In the genomic region with DNA sequence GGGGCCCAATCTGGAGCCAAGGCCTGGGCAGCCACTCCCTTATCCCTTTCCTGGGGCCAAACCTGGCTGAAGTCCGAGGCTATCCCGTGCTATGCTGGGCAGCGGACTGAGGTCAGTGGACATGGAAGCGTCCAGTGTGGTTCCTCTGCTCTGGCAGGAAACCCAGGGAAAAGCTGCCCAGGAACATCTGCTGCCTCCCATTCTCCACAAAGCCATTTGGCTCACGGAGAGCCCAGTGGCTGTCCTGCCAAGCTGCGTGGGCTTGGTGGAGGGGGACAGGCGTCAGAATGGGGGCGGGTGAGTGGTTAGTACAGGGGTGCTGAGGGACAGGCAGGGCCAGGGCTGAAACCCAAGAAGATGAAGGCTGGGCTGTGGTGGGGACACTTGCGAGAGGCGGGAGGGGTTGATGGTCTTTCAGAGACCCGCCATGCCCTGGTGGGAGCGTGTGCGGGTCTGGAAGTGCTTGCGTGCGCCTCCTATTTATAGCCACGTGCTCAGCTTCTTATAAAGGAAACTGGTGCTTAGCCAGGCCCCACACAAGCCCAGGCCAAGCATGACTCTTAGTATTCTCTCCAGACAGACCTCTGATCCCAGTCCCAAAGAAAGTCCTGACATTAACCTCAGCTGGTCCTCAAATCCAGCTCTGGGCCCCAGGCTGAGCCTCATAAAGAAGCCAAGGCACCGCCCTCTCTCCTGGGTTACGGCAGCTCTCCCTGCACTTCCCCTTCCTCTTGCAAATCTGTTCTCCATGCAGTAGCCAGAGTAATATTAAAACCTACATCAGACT, we compare ENCODE assay signal across 15 cellular contexts. TPM values are rescaled to one million over a fixed set of nuclear protein-coding genes. Genes with fewer than 3 reads are reported as not detected.
DNase-seq lines count a peak whose midpoint lies in the region; ATAC-seq, FAIRE-seq and TF ChIP-seq lines count a peak whose summit lies in the region.
"Had no signal": no experiment of that assay in that cellular context is flagged by ENCODE, and none has a peak within 500 bp of the region (broad histone marks: within the 10 kb centered on the region; RNA-seq: fewer than 3 reads in every experiment).

No MANE protein-coding gene starts in this region.

- H3K36me3 ChIP-seq in liver (ENCODE audit: control insufficient read depth in 4 of 4, insufficient read depth in 3 of 4, low read depth in 1 of 4, low read length in 3 of 4), result no peaks in the 10 kb centered on the region
- H3K36me3 ChIP-seq in HepG2 (replicated peaks in 1 of 2; ENCODE audit: control insufficient read depth in 1 of 2, insufficient read depth in 2 of 2, low read length in 2 of 2), result no peaks in the 10 kb centered on the region
- no peaks in the 10 kb centered on the region for H3K36me3 ChIP-seq in endodermal cell (ENCODE audit: control insufficient read depth, insufficient read depth, low read length)
- H3K36me3 ChIP-seq in CD8-positive, alpha-beta memory T cell (ENCODE audit: insufficient read depth, low read length), result no peaks in the 10 kb centered on the region

- no peaks in the 10 kb centered on the region for H3K9me3 Mint-ChIP-seq in WTC11
- no peaks in the 10 kb centered on the region for H3K9me3 Mint-ChIP-seq in endodermal cell
- no peaks in the 10 kb centered on the region for H3K9me3 Mint-ChIP-seq in CD8-positive, alpha-beta memory T cell
- H3K9me3 Mint-ChIP-seq: activated CD4-positive, alpha-beta T cell treated with anti-CD3 and anti-CD28 coated beads, Interleukin-2, amount 10 ng/mL, durations not matched to agents 24 days and 14 days had no signal

- peaks cover 9% of the 10 kb centered on the region for H3K4me1 Mint-ChIP-seq in WTC11
- H3K4me1 Mint-ChIP-seq in endodermal cell, result no peaks in the 10 kb centered on the region
- H3K4me1 Mint-ChIP-seq in CD8-positive, alpha-beta memory T cell, result no peaks in the 10 kb centered on the region
- H3K4me1 Mint-ChIP-seq: activated CD4-positive, alpha-beta T cell treated with anti-CD3 and anti-CD28 coated beads, Interleukin-2, amount 10 ng/mL, durations not matched to agents 24 days and 14 days had no signal

- BruUV-seq in HepG2 (replicated peaks; lab: Mats Ljungman, UMichigan), result no TSS peak

- no peak overlapping the region for H3K9ac ChIP-seq in liver (ENCODE audit: low read depth in 1 of 2, low read length in 2 of 2)
- no peak overlapping the region for H3K9ac ChIP-seq in HepG2 (ENCODE audit: insufficient read depth, low read depth, low read length)
- no peak overlapping the region for H3K9ac ChIP-seq in endodermal cell (ENCODE audit: extremely low read depth, low read length, poor library complexity, severe bottlenecking)

- TF ChIP-seq EP300 in HepG2 (IDR thresholded peaks at IDR 0.05; ENCODE audit: low read depth in 2 of 2, low read length in 2 of 2) (no peak), HepG2 (CRISPR knock-in tag; IDR thresholded peaks at IDR 0.05; ENCODE audit: borderline replicate concordance) (no peak)

- no peak for TF ChIP-seq POLR2A in HepG2 (IDR thresholded peaks at IDR 0.05; ENCODE audit: insufficient read depth in 1 of 2, low read depth in 2 of 2, low read length in 2 of 2)

- CTCF ChIA-PET in HepG2 (lab: Yijun Ruan, JAX; ENCODE audit: low intra/inter-chr PET ratio, low total read pairs), result no interaction called here
- CTCF ChIA-PET in WTC11 (lab: Charles Lee), result interaction anchor here (1.5 to 1.8 kb wide), 2 partner anchors 18 to 38 kb away, joined by 4 to 6 read pairs; no protein-coding TSS in a partner anchor
- CTCF ChIA-PET in CD8-positive, alpha-beta memory T cell (lab: Charles Lee), result interaction anchor here (0.6 to 1.0 kb wide), 2 partner anchors 9 to 12 kb away, joined by 3 read pairs; no protein-coding TSS in a partner anchor

- H2AFZ ChIP-seq in HepG2 (ENCODE audit: low read length), result no peak overlapping the region

- in situ Hi-C loops in HepG2 (cut with HindIII; ENCODE audit: extremely low pct_ligation_motif_present, low pct_unique_long_range_greater_than_20kb), result no loop called here

- H3K79me2 ChIP-seq in HepG2 (ENCODE audit: insufficient read depth, low read length), result no peaks in the 10 kb centered on the region

- H3K4me1 ChIP-seq in liver (ENCODE audit: control insufficient read depth in 4 of 4, insufficient read depth in 4 of 4, low read length in 3 of 4), result peaks cover 3 to 13% (median 6%) of the 10 kb centered on the region in 4 donors
- peaks cover 22% of the 10 kb centered on the region for H3K4me1 ChIP-seq in HepG2 (ENCODE audit: insufficient read depth, low read length)
- no peaks in the 10 kb centered on the region for H3K4me1 ChIP-seq in endodermal cell (ENCODE audit: control insufficient read depth, insufficient read depth, low read length)
- H3K4me1 ChIP-seq in CD8-positive, alpha-beta memory T cell (ENCODE audit: insufficient read depth, low read length), result no peaks in the 10 kb centered on the region
- H3K4me1 ChIP-seq: A549 had no signal

- H3K27ac ChIP-seq in liver (ENCODE audit: low read depth in 1 of 2, low read length in 2 of 2) (peak overlapping the region; percentile 59), HepG2 (ENCODE audit: extremely low read length, insufficient read depth, low read length) (no peak overlapping the region), endodermal cell (ENCODE audit: low read depth, low read length) (no peak overlapping the region)
- no peak overlapping the region for H3K27ac ChIP-seq in CD8-positive, alpha-beta memory T cell (ENCODE audit: low read depth, low read length)
- H3K27ac ChIP-seq: A549 had no signal

- no peaks in the 10 kb centered on the region for H4K20me1 ChIP-seq in HepG2 (ENCODE audit: insufficient read depth, low read length)

- ATAC-seq in HepG2, result no peak
- ATAC-seq in Right ventricle myocardium inferior, result peak; percentile 85
- peak; percentile 27 for ATAC-seq in omental fat pad (ENCODE audit: low FRiP score)
- ATAC-seq in WTC11, result no peak
- ATAC-seq: A549 had no signal

- TF ChIP-seq CTCF in liver (IDR thresholded peaks at IDR 0.05; ENCODE audit: low read depth, low read length, missing input control) (no peak), HepG2 (CRISPR knock-in tag; IDR thresholded peaks at IDR 0.05) (no peak), omental fat pad (IDR thresholded peaks at IDR 0.05) (no peak), WTC11 (IDR thresholded peaks at IDR 0.05) (no peak), endodermal cell (conservative IDR thresholded peaks at IDR 0.05) (no peak)

- WGBS in liver, result 73% methylated on average over 18 of the region's 18 CpGs
- 79% methylated on average over 14 of the region's 18 CpGs for WGBS in HepG2 (ENCODE audit: low lambda C conversion rate)
- 92 to 95% methylated on average over 6 to 18 of the region's 18 CpGs for WGBS in endodermal cell (ENCODE audit: insufficient coverage in 1 of 2, insufficient read length in 1 of 2), 2 experiments

- H3K27me3 ChIP-seq in liver (ENCODE audit: control insufficient read depth in 4 of 4, insufficient read depth in 4 of 4, low read length in 3 of 4) (no peaks in the 10 kb centered on the region), HepG2 (ENCODE audit: control insufficient read depth in 1 of 2, insufficient read depth in 2 of 2, low read length in 2 of 2) (peaks cover 4 to 13% of the 10 kb centered on the region in 2 experiments; a peak in 4 of 5 replicates), endodermal cell (ENCODE audit: control insufficient read depth, insufficient read depth, low read length, poor library complexity, severe bottlenecking) (peaks cover 14% of the 10 kb centered on the region)
- no peaks in the 10 kb centered on the region for H3K27me3 ChIP-seq in CD8-positive, alpha-beta memory T cell (ENCODE audit: insufficient read depth, low read length, poor library complexity, severe bottlenecking)

- H3K9me3 ChIP-seq in liver (ENCODE audit: control insufficient read depth in 4 of 4, low read length in 3 of 4) (no peaks in the 10 kb centered on the region), HepG2 (ENCODE audit: low read length) (no peaks in the 10 kb centered on the region), endodermal cell (ENCODE audit: control insufficient read depth, low read length) (no peaks in the 10 kb centered on the region)
- H3K9me3 ChIP-seq in CD8-positive, alpha-beta memory T cell (ENCODE audit: low read length), result no peaks in the 10 kb centered on the region
- H3K9me3 ChIP-seq: A549 had no signal

- FAIRE-seq in HepG2 (lab: Jason Lieb, UNC), result no peak
- FAIRE-seq: A549, GM12892, H1 had no signal

- no peak for DNase-seq in HepG2 (ENCODE audit: low spot score)
- peak; percentile 88 for DNase-seq in Right ventricle myocardium inferior (ENCODE audit: missing footprints)
- DNase-seq in omental fat pad (ENCODE audit: low spot score), result no peak
- DNase-seq in WTC11 (ENCODE audit: low spot score), result no peak
- DNase-seq in activated effector memory CD4-positive, alpha-beta T cell treated with Interleukin-2 at 50 U/mL for 16 hours, result no peak
- DNase-seq in endodermal cell, result no peak
- no peak for DNase-seq in CD8-positive, alpha-beta memory T cell
- DNase-seq: activated CD4-positive, alpha-beta T cell treated with anti-CD3 and anti-CD28 coated beads, Interleukin-2, amount 10 ng/mL, durations not matched to agents 24 days and 14 days; mesendoderm had no signal

- H3K27me3 Mint-ChIP-seq in WTC11 (ENCODE audit: low read depth) (peaks cover 13% of the 10 kb centered on the region), endodermal cell (ENCODE audit: insufficient read depth) (peaks cover 50% of the 10 kb centered on the region)
- peaks cover 9 to 22% of the 10 kb centered on the region in 2 donors for H3K27me3 Mint-ChIP-seq in CD8-positive, alpha-beta memory T cell

- H3K36me3 Mint-ChIP-seq in WTC11 (no peaks in the 10 kb centered on the region), endodermal cell (ENCODE audit: low read depth) (no peaks in the 10 kb centered on the region)
- H3K36me3 Mint-ChIP-seq in CD8-positive, alpha-beta memory T cell, result no peaks in the 10 kb centered on the region

- intact Hi-C loops in HepG2 (cut with micrococcal nuclease; ENCODE audit: unreplicated experiment) (no loop called here), Right ventricle myocardium inferior (cut with DNase I) (loop anchor here (2.0 kb wide), 1 partner anchor 20 kb away; no protein-coding TSS in a partner anchor)

- no peak overlapping the region for H3K27ac Mint-ChIP-seq in WTC11
- no peak overlapping the region for H3K27ac Mint-ChIP-seq in endodermal cell
- peak overlapping the region in 1 of 8 donors; percentile 61 for H3K27ac Mint-ChIP-seq in CD8-positive, alpha-beta memory T cell
- H3K27ac Mint-ChIP-seq: activated CD4-positive, alpha-beta T cell treated with anti-CD3 and anti-CD28 coated beads, Interleukin-2, amount 10 ng/mL, durations not matched to agents 24 days and 14 days had no signal

- POLR2A ChIA-PET in HepG2 (lab: Yijun Ruan, JAX) (no interaction called here), WTC11 (lab: Charles Lee) (no interaction called here)
- POLR2A ChIA-PET in CD8-positive, alpha-beta memory T cell (lab: Charles Lee), result no interaction called here

- TF ChIP-seq RAD21 in liver (IDR thresholded peaks at IDR 0.05), result no peak
- TF ChIP-seq RAD21 in HepG2 (CRISPR knock-in tag; IDR thresholded peaks at IDR 0.05), result no peak

- H3K4me3 Mint-ChIP-seq in WTC11 (no peak overlapping the region), endodermal cell (no peak overlapping the region)
- H3K4me3 Mint-ChIP-seq in CD8-positive, alpha-beta memory T cell, result no peak overlapping the region
- H3K4me3 Mint-ChIP-seq: activated CD4-positive, alpha-beta T cell treated with anti-CD3 and anti-CD28 coated beads, Interleukin-2, amount 10 ng/mL, durations not matched to agents 24 days and 14 days had no signal

- H3K4me2 ChIP-seq in HepG2 (ENCODE audit: low read depth, low read length), result no peak overlapping the region
- H3K4me2 ChIP-seq: A549 had no signal

- H3K4me3 ChIP-seq in liver (ENCODE audit: low read depth in 1 of 3, low read length in 3 of 3) (no peak overlapping the region), HepG2 (replicated peaks in 1 of 3; ENCODE audit: insufficient read depth in 1 of 3, low read depth in 2 of 3, low read length in 3 of 3) (no peak overlapping the region), endodermal cell (ENCODE audit: low read length) (no peak overlapping the region)
- no peak overlapping the region for H3K4me3 ChIP-seq in CD8-positive, alpha-beta memory T cell (ENCODE audit: low read length)
- H3K4me3 ChIP-seq: A549 had no signal

RNA-seq across cellular contexts. Expression of a gene that starts 9.4 kb away (rescaled TPM):
- total RNA-seq in liver (not detected), HepG2 (2016; rRNA removed; fragmentation: Illumina TruSeq; extraction: Trizol) (not detected in 2 replicates), Right ventricle myocardium inferior (not detected), omental fat pad (not detected), WTC11 (2021) (0.04 TPM in 1 of 3 replicates, not detected in the others), endodermal cell (not detected)
- polyA plus RNA-seq in liver (not detected), HepG2 (2011; rRNA removed) (not detected in 2 replicates)
- total RNA-seq in HepG2 (2016; cell fraction: cytosol; rRNA removed; fragmentation: Illumina TruSeq; extraction: Trizol; ENCODE audit: low read depth), result not detected in 2 replicates
- not detected in 2 replicates for total RNA-seq in HepG2 (2016; cell fraction: insoluble cytoplasmic fraction; rRNA removed; fragmentation: Illumina TruSeq; extraction: Trizol)
- total RNA-seq in HepG2 (2016; cell fraction: membrane; rRNA removed; fragmentation: Illumina TruSeq; extraction: Trizol), result not detected in 2 replicates
- total RNA-seq in HepG2 (2016; cell fraction: nucleus; rRNA removed; fragmentation: Illumina TruSeq; extraction: Trizol), result not detected in 2 replicates
- polyA plus RNA-seq in HepG2 (2011; cell fraction: cytosol; rRNA removed), result not detected in 2 replicates
- not detected in 2 replicates for polyA plus RNA-seq in HepG2 (2011; cell fraction: nucleus; rRNA removed)
- polyA plus RNA-seq in HepG2 (2012), result not detected in 2 replicates
- not detected in 2 replicates for polyA plus RNA-seq in HepG2 (2016; cell fraction: cytosol; fragmentation: Illumina TruSeq; extraction: Trizol; ENCODE audit: low read depth)
- polyA plus RNA-seq in HepG2 (2016; cell fraction: insoluble cytoplasmic fraction; fragmentation: Illumina TruSeq; extraction: Trizol; ENCODE audit: low read depth), result not detected in 2 replicates
- not detected in 2 replicates for polyA plus RNA-seq in HepG2 (2016; cell fraction: membrane; fragmentation: Illumina TruSeq; extraction: Trizol; ENCODE audit: low read depth)
- polyA plus RNA-seq in HepG2 (2016; cell fraction: nucleus; fragmentation: Illumina TruSeq; extraction: Trizol; ENCODE audit: insufficient read depth, low read depth), result not detected in 2 replicates
- 0.72 TPM in 1 of 2 replicates, not detected in the other for polyA minus RNA-seq in HepG2 (2011; rRNA and poly(A)+ RNA removed; ENCODE audit: low replicate concordance)
- not detected in 2 replicates for polyA minus RNA-seq in HepG2 (2011; cell fraction: cytosol; rRNA and poly(A)+ RNA removed)
- not detected in 2 replicates for polyA minus RNA-seq in HepG2 (2011; cell fraction: nucleus; rRNA and poly(A)+ RNA removed)
- not detected for polyA plus RNA-seq in endodermal cell (2013, experiment 1 of 2)
- 0.08 TPM for polyA plus RNA-seq in endodermal cell (2013, experiment 2 of 2)
- not detected for total RNA-seq in CD8-positive, alpha-beta memory T cell
- not detected for polyA plus RNA-seq in CD8-positive, alpha-beta memory T cell
- total RNA-seq: activated CD4-positive, alpha-beta T cell treated with anti-CD3 and anti-CD28 coated beads, Interleukin-2, amount 10 ng/mL, durations not matched to agents 24 days and 14 days; HT1080; OCI-LY7 had no signal
- polyA plus RNA-seq: A549 had no signal

RNA-seq across cellular contexts. Expression of a gene that starts 13.9 kb away (rescaled TPM):
- total RNA-seq in liver (not detected), HepG2 (2016; rRNA removed; fragmentation: Illumina TruSeq; extraction: Trizol) (not detected in 2 replicates), Right ventricle myocardium inferior (not detected), omental fat pad (not detected), WTC11 (2021) (0.09 to 0.14 TPM (median 0.13 TPM) in 3 replicates), endodermal cell (not detected)
- polyA plus RNA-seq in liver (not detected), HepG2 (2011; rRNA removed) (0.05 TPM in 1 of 2 replicates, not detected in the other)
- total RNA-seq in HepG2 (2016; cell fraction: cytosol; rRNA removed; fragmentation: Illumina TruSeq; extraction: Trizol; ENCODE audit: low read depth), result not detected in 2 replicates
- total RNA-seq in HepG2 (2016; cell fraction: insoluble cytoplasmic fraction; rRNA removed; fragmentation: Illumina TruSeq; extraction: Trizol), result not detected in 2 replicates
- not detected in 2 replicates for total RNA-seq in HepG2 (2016; cell fraction: membrane; rRNA removed; fragmentation: Illumina TruSeq; extraction: Trizol)
- not detected in 2 replicates for total RNA-seq in HepG2 (2016; cell fraction: nucleus; rRNA removed; fragmentation: Illumina TruSeq; extraction: Trizol)
- not detected in 2 replicates for polyA plus RNA-seq in HepG2 (2011; cell fraction: cytosol; rRNA removed)
- not detected in 2 replicates for polyA plus RNA-seq in HepG2 (2011; cell fraction: nucleus; rRNA removed)
- polyA plus RNA-seq in HepG2 (2012), result not detected in 2 replicates
- polyA plus RNA-seq in HepG2 (2016; cell fraction: cytosol; fragmentation: Illumina TruSeq; extraction: Trizol; ENCODE audit: low read depth), result not detected in 2 replicates
- not detected in 2 replicates for polyA plus RNA-seq in HepG2 (2016; cell fraction: insoluble cytoplasmic fraction; fragmentation: Illumina TruSeq; extraction: Trizol; ENCODE audit: low read depth)
- not detected in 2 replicates for polyA plus RNA-seq in HepG2 (2016; cell fraction: membrane; fragmentation: Illumina TruSeq; extraction: Trizol; ENCODE audit: low read depth)
- polyA plus RNA-seq in HepG2 (2016; cell fraction: nucleus; fragmentation: Illumina TruSeq; extraction: Trizol; ENCODE audit: insufficient read depth, low read depth), result not detected in 2 replicates
- not detected in 2 replicates for polyA minus RNA-seq in HepG2 (2011; rRNA and poly(A)+ RNA removed; ENCODE audit: low replicate concordance)
- not detected in 2 replicates for polyA minus RNA-seq in HepG2 (2011; cell fraction: cytosol; rRNA and poly(A)+ RNA removed)
- not detected in 2 replicates for polyA minus RNA-seq in HepG2 (2011; cell fraction: nucleus; rRNA and poly(A)+ RNA removed)
- polyA plus RNA-seq in endodermal cell (2013, experiment 1 of 2), result 0.28 TPM
- 0.33 TPM for polyA plus RNA-seq in endodermal cell (2013, experiment 2 of 2)
- total RNA-seq in CD8-positive, alpha-beta memory T cell, result not detected
- polyA plus RNA-seq in CD8-positive, alpha-beta memory T cell, result not detected
- total RNA-seq: activated CD4-positive, alpha-beta T cell treated with anti-CD3 and anti-CD28 coated beads, Interleukin-2, amount 10 ng/mL, durations not matched to agents 24 days and 14 days; H1; HT1080; OCI-LY7 had no signal
- polyA plus RNA-seq: A549, H1 had no signal

RNA-seq across cellular contexts. Expression of a gene that starts 24.8 kb away (rescaled TPM):
- total RNA-seq in liver (10 to 100 TPM; 10.6 to 13.1 TPM), HepG2 (2016; rRNA removed; fragmentation: Illumina TruSeq; extraction: Trizol) (1.5 and 4.0 TPM in 2 replicates), Right ventricle myocardium inferior (57.2 TPM), omental fat pad (100 to 1,000 TPM; 126 to 366 (median 149) TPM), WTC11 (2021) (5.0 to 7.9 TPM (median 5.1 TPM) in 3 replicates), endodermal cell (1 to 10 TPM; 4.1 to 6.5 TPM)
- polyA plus RNA-seq in liver (1 to 10 TPM; 5.2 to 6.1 TPM), HepG2 (2011; rRNA removed) (15.3 and 21.0 TPM in 2 replicates)
- 1.3 and 1.5 TPM in 2 replicates for total RNA-seq in HepG2 (2016; cell fraction: cytosol; rRNA removed; fragmentation: Illumina TruSeq; extraction: Trizol; ENCODE audit: low read depth)
- 2.3 and 5.0 TPM in 2 replicates for total RNA-seq in HepG2 (2016; cell fraction: insoluble cytoplasmic fraction; rRNA removed; fragmentation: Illumina TruSeq; extraction: Trizol)
- 2.2 and 3.9 TPM in 2 replicates for total RNA-seq in HepG2 (2016; cell fraction: membrane; rRNA removed; fragmentation: Illumina TruSeq; extraction: Trizol)
- 3.0 and 4.6 TPM in 2 replicates for total RNA-seq in HepG2 (2016; cell fraction: nucleus; rRNA removed; fragmentation: Illumina TruSeq; extraction: Trizol)
- 8.7 and 14.4 TPM in 2 replicates for polyA plus RNA-seq in HepG2 (2011; cell fraction: cytosol; rRNA removed)
- 26.2 and 40.5 TPM in 2 replicates for polyA plus RNA-seq in HepG2 (2011; cell fraction: nucleus; rRNA removed)
- 6.3 and 14.3 TPM in 2 replicates for polyA plus RNA-seq in HepG2 (2012)
- polyA plus RNA-seq in HepG2 (2016; cell fraction: cytosol; fragmentation: Illumina TruSeq; extraction: Trizol; ENCODE audit: low read depth), result 0.71 and 1.4 TPM in 2 replicates
- 1.6 TPM in 2 replicates for polyA plus RNA-seq in HepG2 (2016; cell fraction: insoluble cytoplasmic fraction; fragmentation: Illumina TruSeq; extraction: Trizol; ENCODE audit: low read depth)
- polyA plus RNA-seq in HepG2 (2016; cell fraction: membrane; fragmentation: Illumina TruSeq; extraction: Trizol; ENCODE audit: low read depth), result 1.5 and 1.7 TPM in 2 replicates
- 3.9 TPM in 2 replicates for polyA plus RNA-seq in HepG2 (2016; cell fraction: nucleus; fragmentation: Illumina TruSeq; extraction: Trizol; ENCODE audit: insufficient read depth, low read depth)
- polyA minus RNA-seq in HepG2 (2011; rRNA and poly(A)+ RNA removed; ENCODE audit: low replicate concordance), result 9.0 and 60.1 TPM in 2 replicates
- 6.6 and 10.6 TPM in 2 replicates for polyA minus RNA-seq in HepG2 (2011; cell fraction: cytosol; rRNA and poly(A)+ RNA removed)
- 24.5 and 47.1 TPM in 2 replicates for polyA minus RNA-seq in HepG2 (2011; cell fraction: nucleus; rRNA and poly(A)+ RNA removed)
- polyA plus RNA-seq in endodermal cell (2013, experiment 1 of 2), result 18.6 TPM
- polyA plus RNA-seq in endodermal cell (2013, experiment 2 of 2), result 22.1 TPM
- total RNA-seq in CD8-positive, alpha-beta memory T cell, result 1 to 10 TPM in 1 of 2 experiments, under 1 TPM in 1; 0.66 to 2.0 TPM
- 0.81 TPM for polyA plus RNA-seq in CD8-positive, alpha-beta memory T cell

Comparison
In these comparisons a context has a peak if more than half of its experiments do, and no peak if none do; other contexts are left out.
1. H3K27ac ChIP-seq: peak in liver (2 of 2); none in HepG2 (single experiment), endodermal cell (single experiment) and CD8-positive, alpha-beta memory T cell (single experiment).
2. ATAC-seq: peak in Right ventricle myocardium inferior (single experiment) and omental fat pad (single experiment); none in HepG2 (single experiment) and WTC11 (single experiment).